10 cellular contexts compared by ENCODE assay signal in the genomic region with DNA sequence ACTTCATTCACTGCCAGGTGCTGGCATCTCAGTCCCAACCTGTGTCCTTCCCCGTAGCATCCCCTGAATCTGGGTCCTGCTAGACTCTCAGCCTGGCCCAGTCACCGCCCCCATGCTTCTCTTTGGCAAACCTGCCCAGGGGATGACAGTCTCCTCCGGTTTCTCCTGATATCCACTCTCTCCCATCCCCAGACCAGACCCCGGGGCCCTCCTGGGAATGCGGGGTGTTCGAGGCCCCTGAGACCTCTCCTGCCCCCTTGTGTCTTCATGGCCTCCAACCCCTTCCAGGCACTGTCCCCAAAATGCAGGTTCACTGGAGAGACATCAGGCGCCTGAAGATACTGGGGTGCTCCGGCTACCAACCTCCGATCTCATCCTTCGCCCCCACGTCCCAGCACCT. TPM values are rescaled to one million over a fixed set of nuclear protein-coding genes. Genes with fewer than 3 reads are reported as not detected.
DNase-seq lines count a peak whose midpoint lies in the region; ATAC-seq and TF ChIP-seq lines count a peak whose summit lies in the region.
"Had no signal": no experiment of that assay in that cellular context is flagged by ENCODE, and none has a peak within 500 bp of the region (broad histone marks: within the 10 kb centered on the region; RNA-seq: fewer than 3 reads in every experiment).

No MANE protein-coding gene starts in this region.

- H2AFZ ChIP-seq in Loucy (ENCODE audit: low read length) = no peak overlapping the region
- H2AFZ ChIP-seq in neuron (ENCODE audit: low read depth, low read length) = no peak overlapping the region

- H3K4me1 ChIP-seq in Loucy (ENCODE audit: insufficient read depth, low read length, poor library complexity, severe bottlenecking) (peaks cover 5% of the 10 kb centered on the region), ectodermal cell (ENCODE audit: control insufficient read depth, insufficient read depth, low read length) (no peaks in the 10 kb centered on the region), neuron (ENCODE audit: insufficient read depth, low read length) (peaks cover 16% of the 10 kb centered on the region)

- H3K79me2 ChIP-seq in Loucy (ENCODE audit: insufficient read depth, low read length) = no peaks in the 10 kb centered on the region

- peak; percentile 9 for DNase-seq in NCI-H82 (lab: John Stamatoyannopoulos, UW)
- no peak for DNase-seq in NCI-H82 treated with DMSO at 0.1 percent for 48 hours (lab: John Stamatoyannopoulos, UW; ENCODE audit: unreplicated experiment)
- no peak for DNase-seq in nucleus accumbens (lab: John Stamatoyannopoulos, UW)
- DNase-seq: NCI-H2029 treated with DMSO at 0.1 percent for 48 hours had no signal

- H3K36me3 ChIP-seq in Loucy (ENCODE audit: insufficient read depth, low read length) (no peaks in the 10 kb centered on the region), ectodermal cell (ENCODE audit: control insufficient read depth, insufficient read depth, low read length) (no peaks in the 10 kb centered on the region), neuron (ENCODE audit: insufficient read depth, low read length) (no peaks in the 10 kb centered on the region)

- no peaks in the 10 kb centered on the region for H3F3A ChIP-seq in Loucy (ENCODE audit: low read depth)

- no peaks in the 10 kb centered on the region for H4K20me1 ChIP-seq in Loucy (ENCODE audit: insufficient read depth, low read length, poor library complexity, severe bottlenecking)

- H3K4me3 ChIP-seq in Loucy (ENCODE audit: low read length, poor library complexity, severe bottlenecking) (peak overlapping the region; percentile 28), ectodermal cell (ENCODE audit: insufficient read depth, low read depth, low read length) (peak overlapping the region; percentile 41), neuron (ENCODE audit: low read length) (peak overlapping the region; percentile 42)

- ATAC-seq in GM18873 (IDR thresholded peaks at IDR 0.05; ENCODE audit: low FRiP score, unreplicated experiment) (no peak), HG03280 (IDR thresholded peaks at IDR 0.05; ENCODE audit: unreplicated experiment) (no peak)

- 35 to 42% methylated on average over 11 of the region's 11 CpGs for WGBS in ectodermal cell, 2 experiments

- no peak overlapping the region for H3K27ac ChIP-seq in ectodermal cell (ENCODE audit: insufficient read depth, low read depth, low read length, poor library complexity, severe bottlenecking)
- H3K27ac ChIP-seq: epithelial cell of prostate had no signal

- H3K9me2 ChIP-seq in Loucy (replicated peaks; ENCODE audit: low read depth, low read length) = no peaks in the 10 kb centered on the region

- H3K4me2 ChIP-seq in Loucy (ENCODE audit: low read depth, low read length, poor library complexity, severe bottlenecking) = peak overlapping the region; percentile 16

- H3K9me3 ChIP-seq in Loucy (ENCODE audit: insufficient read depth, low read depth, low read length) = no peaks in the 10 kb centered on the region
- H3K9me3 ChIP-seq in ectodermal cell (ENCODE audit: control insufficient read depth, low read length) = no peaks in the 10 kb centered on the region
- H3K9me3 ChIP-seq in neuron (ENCODE audit: low read length) = no peaks in the 10 kb centered on the region

- no peak overlapping the region for H3K9ac ChIP-seq in Loucy (ENCODE audit: low read depth, low read length, poor library complexity, severe bottlenecking)

- H3K27me3 ChIP-seq in Loucy (ENCODE audit: insufficient read depth, low read length, poor library complexity, severe bottlenecking) (no peaks in the 10 kb centered on the region), ectodermal cell (ENCODE audit: control insufficient read depth, insufficient read depth, low read length, poor library complexity, severe bottlenecking) (peaks cover 10% of the 10 kb centered on the region), neuron (ENCODE audit: insufficient read depth, low read length) (no peaks in the 10 kb centered on the region)

- 0 out of 2 replicates have a peak, but pooled peaks have one; percentile 15 for TF ChIP-seq CTCF in Loucy (conservative IDR thresholded peaks at IDR 0.05; ENCODE audit: low read length)

RNA-seq across cellular contexts. Expression of a gene that starts 0.5 kb away (rescaled TPM):
- polyA plus RNA-seq in ectodermal cell (2013, experiment 1 of 4) = 17.1 TPM
- 18.2 TPM for polyA plus RNA-seq in ectodermal cell (2013, experiment 2 of 4)
- polyA plus RNA-seq in ectodermal cell (2013, experiment 3 of 4) = 12.8 TPM
- 14.7 TPM for polyA plus RNA-seq in ectodermal cell (2013, experiment 4 of 4)

RNA-seq across cellular contexts. Expression of a gene that starts 23.5 kb away (rescaled TPM):
- 31.2 TPM for polyA plus RNA-seq in ectodermal cell (2013, experiment 1 of 4)
- 30.1 TPM for polyA plus RNA-seq in ectodermal cell (2013, experiment 2 of 4)
- 23.1 TPM for polyA plus RNA-seq in ectodermal cell (2013, experiment 3 of 4)
- polyA plus RNA-seq in ectodermal cell (2013, experiment 4 of 4) = 28.7 TPM

RNA-seq across cellular contexts. Expression of a gene that starts 24.9 kb away (rescaled TPM):
- 3.2 TPM for polyA plus RNA-seq in ectodermal cell (2013, experiment 1 of 4)
- 3.7 TPM for polyA plus RNA-seq in ectodermal cell (2013, experiment 2 of 4)
- polyA plus RNA-seq in ectodermal cell (2013, experiment 3 of 4) = 2.3 TPM
- 2.8 TPM for polyA plus RNA-seq in ectodermal cell (2013, experiment 4 of 4)

RNA-seq across cellular contexts. Expression of a gene that starts 52.3 kb away (rescaled TPM):
- polyA plus RNA-seq in ectodermal cell (2013, experiment 1 of 4) = 34.5 TPM
- 39.7 TPM for polyA plus RNA-seq in ectodermal cell (2013, experiment 2 of 4)
- polyA plus RNA-seq in ectodermal cell (2013, experiment 3 of 4) = 27.2 TPM
- polyA plus RNA-seq in ectodermal cell (2013, experiment 4 of 4) = 28.6 TPM
